ENCODE assay signal across 11 cellular contexts in genomic region chr5:88089757-88090390, GRCh38.
"Had no signal": no experiment of that assay in that cellular context is flagged by ENCODE, and none has a peak within 500 bp of the region (broad histone marks: within the 10 kb centered on the region; RNA-seq: fewer than 3 reads in every experiment).

No MANE protein-coding gene starts in this region.

- H3K9me3 Mint-ChIP-seq: activated CD4-positive, alpha-beta memory T cell treated with anti-CD3 and anti-CD28 coated beads, Interleukin-2, amount 10 ng/mL, durations not matched to agents 7 days and 5 days; activated naive CD8-positive, alpha-beta T cell treated with anti-CD3 and anti-CD28 coated beads, Interleukin-2, amount 50 U/mL, for 24 hours; mesothelial cell of epicardium had no signal

- H3K36me3 Mint-ChIP-seq: mesothelial cell of epicardium had no signal

- H3K4me3 Mint-ChIP-seq: activated CD4-positive, alpha-beta memory T cell treated with anti-CD3 and anti-CD28 coated beads, Interleukin-2, amount 10 ng/mL, durations not matched to agents 7 days and 5 days; activated CD4-positive, alpha-beta T cell treated with anti-CD3 and anti-CD28 coated beads for 36 hours; activated naive CD8-positive, alpha-beta T cell treated with anti-CD3 and anti-CD28 coated beads, Interleukin-2, amount 50 U/mL, for 24 hours; mesothelial cell of epicardium had no signal

- DNase-seq: activated CD4-positive, alpha-beta memory T cell treated with anti-CD3 and anti-CD28 coated beads, Interleukin-2, amount 10 ng/mL, durations not matched to agents 7 days and 5 days; activated CD4-positive, alpha-beta T cell treated with anti-CD3 and anti-CD28 coated beads for 36 hours; activated CD8-positive, alpha-beta memory T cell treated with anti-CD3 and anti-CD28 coated beads, Interleukin-2, amount 50 U/mL, for 48 hours; activated naive CD8-positive, alpha-beta T cell treated with anti-CD3 and anti-CD28 coated beads, Interleukin-2, amount 50 U/mL, for 24 hours; foreskin keratinocyte; kidney glomerular epithelial cell; small intestine; T-helper 9 cell; thyroid gland had no signal

- H3K9me3 ChIP-seq: thyroid gland had no signal

- H3K27ac ChIP-seq: cardiac muscle cell, foreskin keratinocyte, thyroid gland had no signal

- ATAC-seq: activated CD4-positive, alpha-beta T cell treated with anti-CD3 and anti-CD28 coated beads for 36 hours; activated naive CD8-positive, alpha-beta T cell treated with anti-CD3 and anti-CD28 coated beads, Interleukin-2, amount 50 U/mL, for 24 hours; foreskin keratinocyte had no signal

- H3K27me3 ChIP-seq: cardiac muscle cell, foreskin keratinocyte, thyroid gland had no signal

- H3K27ac Mint-ChIP-seq: activated CD4-positive, alpha-beta memory T cell treated with anti-CD3 and anti-CD28 coated beads, Interleukin-2, amount 10 ng/mL, durations not matched to agents 7 days and 5 days; activated CD4-positive, alpha-beta T cell treated with anti-CD3 and anti-CD28 coated beads for 36 hours; activated naive CD8-positive, alpha-beta T cell treated with anti-CD3 and anti-CD28 coated beads, Interleukin-2, amount 50 U/mL, for 24 hours; mesothelial cell of epicardium had no signal

- H3K4me1 ChIP-seq: foreskin keratinocyte, thyroid gland had no signal

- H3K36me3 ChIP-seq: cardiac muscle cell, thyroid gland had no signal

- H3K4me1 Mint-ChIP-seq: activated CD4-positive, alpha-beta memory T cell treated with anti-CD3 and anti-CD28 coated beads, Interleukin-2, amount 10 ng/mL, durations not matched to agents 7 days and 5 days; activated CD4-positive, alpha-beta T cell treated with anti-CD3 and anti-CD28 coated beads for 36 hours; activated naive CD8-positive, alpha-beta T cell treated with anti-CD3 and anti-CD28 coated beads, Interleukin-2, amount 50 U/mL, for 24 hours; mesothelial cell of epicardium had no signal

- H3K4me3 ChIP-seq: cardiac muscle cell, thyroid gland had no signal
